Comparison of ENCODE assay signal across 8 cellular contexts in the genomic region with DNA sequence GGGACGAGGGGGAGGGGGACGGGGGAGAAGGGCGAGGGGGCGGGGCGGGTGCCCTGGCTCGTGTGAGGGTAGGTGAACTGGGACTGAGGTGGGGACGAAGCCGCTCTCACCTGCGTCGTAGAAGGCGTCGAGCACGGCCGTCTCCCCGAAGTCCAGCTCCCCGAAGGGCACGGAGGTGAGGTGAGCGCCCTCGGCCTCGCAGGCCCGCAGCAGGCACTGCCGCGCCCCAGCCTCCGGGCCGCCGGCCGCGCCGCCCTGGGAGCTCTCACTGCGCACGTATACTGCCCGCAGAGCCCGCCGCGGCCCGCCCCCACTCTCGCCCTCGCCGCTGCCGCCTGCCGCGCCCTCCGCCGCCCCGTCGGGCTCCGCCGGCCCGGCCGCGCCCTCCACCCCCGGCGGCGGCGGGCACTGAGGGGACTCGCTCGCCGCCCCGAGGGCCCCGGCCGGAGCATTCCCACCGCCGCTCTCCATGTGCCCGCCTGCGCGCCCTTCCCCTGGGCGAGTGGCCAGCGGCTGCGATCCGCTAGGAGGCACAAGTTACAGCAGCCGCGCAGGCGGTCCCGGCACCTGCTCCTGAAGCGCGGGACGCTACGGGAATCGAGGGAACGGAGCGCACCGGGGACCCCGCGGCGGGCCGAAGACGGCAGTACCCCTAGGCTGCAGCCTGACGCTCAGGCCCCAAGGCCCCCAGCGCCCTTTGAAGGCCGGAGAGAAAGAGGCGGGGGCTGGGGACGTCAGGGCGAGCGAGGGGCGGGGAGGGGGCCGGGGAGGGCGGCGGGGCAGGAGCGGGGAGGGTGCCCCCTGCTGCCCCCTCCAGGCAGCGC. TPM values are rescaled to one million over a fixed set of nuclear protein-coding genes. Genes with fewer than 3 reads are reported as not detected.
A peak's percentile ranks its signal among the peaks of the same experiment; 100 is the strongest.
DNase-seq lines count a peak whose midpoint lies in the region; ATAC-seq and TF ChIP-seq lines count a peak whose summit lies in the region.

A gene with protein sequence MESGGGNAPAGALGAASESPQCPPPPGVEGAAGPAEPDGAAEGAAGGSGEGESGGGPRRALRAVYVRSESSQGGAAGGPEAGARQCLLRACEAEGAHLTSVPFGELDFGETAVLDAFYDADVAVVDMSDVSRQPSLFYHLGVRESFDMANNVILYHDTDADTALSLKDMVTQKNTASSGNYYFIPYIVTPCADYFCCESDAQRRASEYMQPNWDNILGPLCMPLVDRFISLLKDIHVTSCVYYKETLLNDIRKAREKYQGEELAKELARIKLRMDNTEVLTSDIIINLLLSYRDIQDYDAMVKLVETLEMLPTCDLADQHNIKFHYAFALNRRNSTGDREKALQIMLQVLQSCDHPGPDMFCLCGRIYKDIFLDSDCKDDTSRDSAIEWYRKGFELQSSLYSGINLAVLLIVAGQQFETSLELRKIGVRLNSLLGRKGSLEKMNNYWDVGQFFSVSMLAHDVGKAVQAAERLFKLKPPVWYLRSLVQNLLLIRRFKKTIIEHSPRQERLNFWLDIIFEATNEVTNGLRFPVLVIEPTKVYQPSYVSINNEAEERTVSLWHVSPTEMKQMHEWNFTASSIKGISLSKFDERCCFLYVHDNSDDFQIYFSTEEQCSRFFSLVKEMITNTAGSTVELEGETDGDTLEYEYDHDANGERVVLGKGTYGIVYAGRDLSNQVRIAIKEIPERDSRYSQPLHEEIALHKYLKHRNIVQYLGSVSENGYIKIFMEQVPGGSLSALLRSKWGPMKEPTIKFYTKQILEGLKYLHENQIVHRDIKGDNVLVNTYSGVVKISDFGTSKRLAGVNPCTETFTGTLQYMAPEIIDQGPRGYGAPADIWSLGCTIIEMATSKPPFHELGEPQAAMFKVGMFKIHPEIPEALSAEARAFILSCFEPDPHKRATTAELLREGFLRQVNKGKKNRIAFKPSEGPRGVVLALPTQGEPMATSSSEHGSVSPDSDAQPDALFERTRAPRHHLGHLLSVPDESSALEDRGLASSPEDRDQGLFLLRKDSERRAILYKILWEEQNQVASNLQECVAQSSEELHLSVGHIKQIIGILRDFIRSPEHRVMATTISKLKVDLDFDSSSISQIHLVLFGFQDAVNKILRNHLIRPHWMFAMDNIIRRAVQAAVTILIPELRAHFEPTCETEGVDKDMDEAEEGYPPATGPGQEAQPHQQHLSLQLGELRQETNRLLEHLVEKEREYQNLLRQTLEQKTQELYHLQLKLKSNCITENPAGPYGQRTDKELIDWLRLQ (N-terminal part only) (minus strand): TSS at position 718 of the 824 bp plus-strand sequence. CDS start 247 bp downstream, at position 471.

- H3K27me3 Mint-ChIP-seq in CD4-positive, alpha-beta T cell = peaks cover 35% of the 10 kb centered on the region
- peaks cover 6% of the 10 kb centered on the region for H3K27me3 Mint-ChIP-seq in endothelial cell (ENCODE audit: unreplicated experiment)

- H3K9me3 ChIP-seq in CD4-positive, alpha-beta T cell (ENCODE audit: control insufficient read depth, low read length) = no peaks in the 10 kb centered on the region
- H3K9me3 ChIP-seq in neural cell (ENCODE audit: low read length) = no peaks in the 10 kb centered on the region

- H3K36me3 ChIP-seq in neural cell (ENCODE audit: insufficient read depth, low read length) = no peaks in the 10 kb centered on the region

- no peak within 1 kb of the TSS for H3K27ac Mint-ChIP-seq in CD4-positive, alpha-beta T cell
- H3K27ac Mint-ChIP-seq in endothelial cell (ENCODE audit: unreplicated experiment) = no peak within 1 kb of the TSS

- no peaks in the 10 kb centered on the region for H3F3A ChIP-seq in neural cell (ENCODE audit: insufficient read depth, low read length, poor library complexity, severe bottlenecking)

- no peaks in the 10 kb centered on the region for H3K9me3 Mint-ChIP-seq in CD4-positive, alpha-beta T cell
- no peaks in the 10 kb centered on the region for H3K9me3 Mint-ChIP-seq in endothelial cell (ENCODE audit: unreplicated experiment)

- H3K9ac ChIP-seq in neural cell (ENCODE audit: low read length) = no peak within 1 kb of the TSS

- intact Hi-C loops in CD4-positive, alpha-beta T cell (cut with DNase I, micrococcal nuclease) = loop anchor here in 1 of 2 experiments (5.0 kb wide), 1 partner anchor 143 kb away; no protein-coding TSS in a partner anchor

- CTCF ChIA-PET in CD4-positive, alpha-beta T cell (lab: Charles Lee) = no interaction called here

- peak within 1 kb of the TSS; percentile 54 for H3K4me3 ChIP-seq in neural cell (ENCODE audit: low read length)

- no peaks in the 10 kb centered on the region for H3K79me2 ChIP-seq in neural cell (replicated peaks; ENCODE audit: insufficient read depth, low read length)

- no peak for ATAC-seq in CD4-positive, alpha-beta T cell (ENCODE audit: poor library complexity)
- ATAC-seq in HG02981 (IDR thresholded peaks at IDR 0.05; ENCODE audit: unreplicated experiment) = no peak

- H3K4me2 ChIP-seq in neural cell (ENCODE audit: low read length) = no peak within 1 kb of the TSS

- no peak within 1 kb of the TSS for H3K27ac ChIP-seq in CD4-positive, alpha-beta T cell (ENCODE audit: low read depth, low read length)
- H3K27ac ChIP-seq in neural cell (ENCODE audit: low read length) = no peak within 1 kb of the TSS

- H3K27me3 ChIP-seq in CD4-positive, alpha-beta T cell (ENCODE audit: control insufficient read depth, insufficient read depth, low read length) = peaks cover 6% of the 10 kb centered on the region
- H3K27me3 ChIP-seq in neural cell (ENCODE audit: insufficient read depth, low read depth, low read length) = peaks cover 12% of the 10 kb centered on the region

- peaks cover 7% of the 10 kb centered on the region for H3K4me1 Mint-ChIP-seq in CD4-positive, alpha-beta T cell (ENCODE audit: low read depth)
- no peaks in the 10 kb centered on the region for H3K4me1 Mint-ChIP-seq in endothelial cell (ENCODE audit: unreplicated experiment)

- H3K36me3 Mint-ChIP-seq in CD4-positive, alpha-beta T cell (ENCODE audit: low read depth) = no peaks in the 10 kb centered on the region
- no peaks in the 10 kb centered on the region for H3K36me3 Mint-ChIP-seq in endothelial cell (ENCODE audit: low read depth, unreplicated experiment)

- no peak within 1 kb of the TSS for H2AFZ ChIP-seq in neural cell (ENCODE audit: low read depth, low read length)

- no peaks in the 10 kb centered on the region for H3K9me2 ChIP-seq in neural cell (ENCODE audit: insufficient read depth, low read length)

- no peaks in the 10 kb centered on the region for H4K20me1 ChIP-seq in neural cell (ENCODE audit: insufficient read depth)

- peak in 1 of 10 experiments; percentile 3 for DNase-seq in CD4-positive, alpha-beta T cell
- DNase-seq in H4 (ENCODE audit: low spot score) = peak; percentile 31
- DNase-seq in SW480 (ENCODE audit: low spot score) = peak; percentile 58
- DNase-seq in endothelial cell (ENCODE audit: low spot score) = peak; percentile 42
- DNase-seq in anterior cingulate cortex (lab: John Stamatoyannopoulos, UW) = no peak
- no peak for DNase-seq in MV-4-11 (lab: John Stamatoyannopoulos, UW)

- H3K4me3 Mint-ChIP-seq in CD4-positive, alpha-beta T cell = peak within 1 kb of the TSS; percentile 30
- no peak within 1 kb of the TSS for H3K4me3 Mint-ChIP-seq in endothelial cell (ENCODE audit: unreplicated experiment)

- POLR2A ChIA-PET in CD4-positive, alpha-beta T cell (lab: Charles Lee) = no interaction called here

- no peak for TF ChIP-seq RAD21 in neural cell (conservative IDR thresholded peaks at IDR 0.05)

- TF ChIP-seq EP300 in neural cell (conservative IDR thresholded peaks at IDR 0.05; ENCODE audit: poor library complexity, severe bottlenecking) = no peak

- no peak for TF ChIP-seq CTCF in CD4-positive, alpha-beta T cell (IDR thresholded peaks at IDR 0.05)
- TF ChIP-seq CTCF in endothelial cell (IDR thresholded peaks at IDR 0.05; ENCODE audit: unreplicated experiment) (no peak), neural cell (IDR thresholded peaks at IDR 0.05; ENCODE audit: poor library complexity, severe bottlenecking) (no peak)

TF ChIP-seq in neural cell, 6 proteins besides CTCF, POLR2A, EP300 and RAD21:
- TF ChIP-seq TAF1 (IDR thresholded peaks at IDR 0.05; ENCODE audit: low read depth) (no peak), SMC3 (conservative IDR thresholded peaks at IDR 0.05; ENCODE audit: poor library complexity) (no peak), EZH2 (IDR thresholded peaks at IDR 0.05; ENCODE audit: borderline replicate concordance, insufficient read depth, low read length, poor library complexity, severe bottlenecking) (no peak), MXI1 (conservative IDR thresholded peaks at IDR 0.05; ENCODE audit: poor library complexity, severe bottlenecking) (no peak), POLR2AphosphoS5 (IDR thresholded peaks at IDR 0.05) (no peak)
- TF ChIP-seq, protein P1, sequence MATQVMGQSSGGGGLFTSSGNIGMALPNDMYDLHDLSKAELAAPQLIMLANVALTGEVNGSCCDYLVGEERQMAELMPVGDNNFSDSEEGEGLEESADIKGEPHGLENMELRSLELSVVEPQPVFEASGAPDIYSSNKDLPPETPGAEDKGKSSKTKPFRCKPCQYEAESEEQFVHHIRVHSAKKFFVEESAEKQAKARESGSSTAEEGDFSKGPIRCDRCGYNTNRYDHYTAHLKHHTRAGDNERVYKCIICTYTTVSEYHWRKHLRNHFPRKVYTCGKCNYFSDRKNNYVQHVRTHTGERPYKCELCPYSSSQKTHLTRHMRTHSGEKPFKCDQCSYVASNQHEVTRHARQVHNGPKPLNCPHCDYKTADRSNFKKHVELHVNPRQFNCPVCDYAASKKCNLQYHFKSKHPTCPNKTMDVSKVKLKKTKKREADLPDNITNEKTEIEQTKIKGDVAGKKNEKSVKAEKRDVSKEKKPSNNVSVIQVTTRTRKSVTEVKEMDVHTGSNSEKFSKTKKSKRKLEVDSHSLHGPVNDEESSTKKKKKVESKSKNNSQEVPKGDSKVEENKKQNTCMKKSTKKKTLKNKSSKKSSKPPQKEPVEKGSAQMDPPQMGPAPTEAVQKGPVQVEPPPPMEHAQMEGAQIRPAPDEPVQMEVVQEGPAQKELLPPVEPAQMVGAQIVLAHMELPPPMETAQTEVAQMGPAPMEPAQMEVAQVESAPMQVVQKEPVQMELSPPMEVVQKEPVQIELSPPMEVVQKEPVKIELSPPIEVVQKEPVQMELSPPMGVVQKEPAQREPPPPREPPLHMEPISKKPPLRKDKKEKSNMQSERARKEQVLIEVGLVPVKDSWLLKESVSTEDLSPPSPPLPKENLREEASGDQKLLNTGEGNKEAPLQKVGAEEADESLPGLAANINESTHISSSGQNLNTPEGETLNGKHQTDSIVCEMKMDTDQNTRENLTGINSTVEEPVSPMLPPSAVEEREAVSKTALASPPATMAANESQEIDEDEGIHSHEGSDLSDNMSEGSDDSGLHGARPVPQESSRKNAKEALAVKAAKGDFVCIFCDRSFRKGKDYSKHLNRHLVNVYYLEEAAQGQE (IDR thresholded peaks at IDR 0.05; ENCODE audit: borderline replicate concordance) = no peak

RNA-seq across cellular contexts. Expression of the gene that starts here (rescaled TPM):
- total RNA-seq in CD4-positive, alpha-beta T cell = under 1 TPM in 1 of 2 experiments, not detected in 1; 0.14 TPM
- 0.50 and 1.4 TPM in 2 replicates for total RNA-seq in H4 (2014; rRNA removed; shearing (Covaris generic))
- 1.7 TPM for total RNA-seq in endothelial cell (ENCODE audit: unreplicated experiment)
- 0.48 TPM in 1 of 2 replicates, not detected in the other for polyA plus RNA-seq in neural cell
- polyA minus RNA-seq in neural cell = 0.23 and 0.24 TPM in 2 replicates

Comparison
In these comparisons a context has a peak if more than half of its experiments do, and no peak if none do; other contexts are left out.
1. DNase-seq: peak in H4 (single experiment), SW480 (single experiment) and endothelial cell (single experiment); none in anterior cingulate cortex (0 of 58) and MV-4-11 (single experiment).